Comparison of ENCODE assay signal across 34 cellular contexts in genomic region chr9:107270580-107270979, GRCh38. TPM values are rescaled to one million over a fixed set of nuclear protein-coding genes. Genes with fewer than 3 reads are reported as not detected.
DNase-seq lines count a peak whose midpoint lies in the region; ATAC-seq and TF ChIP-seq lines count a peak whose summit lies in the region.
"Had no signal": no experiment of that assay in that cellular context is flagged by ENCODE, and none has a peak within 500 bp of the region (broad histone marks: within the 10 kb centered on the region; RNA-seq: fewer than 3 reads in every experiment).

No MANE protein-coding gene starts in this region.

- TF ChIP-seq CTCF in HCT116 (IDR thresholded peaks at IDR 0.05 in 2 of 3, conservative IDR thresholded peaks at IDR 0.05 in 1 of 3; ENCODE audit: borderline replicate concordance in 1 of 3, insufficient read depth in 1 of 3, low read depth in 2 of 3, low read length in 2 of 3) = no peak
- no peak for TF ChIP-seq CTCF in mammary epithelial cell (conservative IDR thresholded peaks at IDR 0.05 in 1 of 2, IDR thresholded peaks at IDR 0.05 in 1 of 2; ENCODE audit: extremely low read depth in 1 of 2, insufficient read depth in 1 of 2, low read depth in 1 of 2, low read length in 2 of 2)
- TF ChIP-seq CTCF in mesothelial cell of epicardium (IDR thresholded peaks at IDR 0.05; ENCODE audit: unreplicated experiment) = no peak
- TF ChIP-seq CTCF in SK-N-SH (IDR thresholded peaks at IDR 0.05) = no peak

- H3K27me3 ChIP-seq in HCT116 (ENCODE audit: insufficient read depth, low read length) = no peaks in the 10 kb centered on the region
- no peaks in the 10 kb centered on the region for H3K27me3 ChIP-seq in mammary epithelial cell (ENCODE audit: insufficient read depth, low read length)
- no peaks in the 10 kb centered on the region for H3K27me3 ChIP-seq in SK-N-SH (ENCODE audit: insufficient read depth)
- H3K27me3 ChIP-seq: ascending aorta, cardiac muscle cell, MG63, neural progenitor cell, stomach, thyroid gland had no signal

- H3K27ac ChIP-seq in HCT116 (ENCODE audit: low read depth, low read length) = no peak overlapping the region
- no peak overlapping the region for H3K27ac ChIP-seq in mammary epithelial cell (ENCODE audit: insufficient read depth, low read depth, low read length)
- H3K27ac ChIP-seq in SK-N-SH (ENCODE audit: low read depth in 2 of 2, low read length in 1 of 2) = no peak overlapping the region
- H3K27ac ChIP-seq: ascending aorta, C4-2B, cardiac muscle cell, neural progenitor cell, stomach, thyroid gland had no signal

- H3K9me2 ChIP-seq in HCT116 (ENCODE audit: insufficient read depth) = no peaks in the 10 kb centered on the region
- no peaks in the 10 kb centered on the region for H3K9me2 ChIP-seq in SK-N-SH

- H3K9me3 ChIP-seq in HCT116 (ENCODE audit: control insufficient read depth in 1 of 2, insufficient read depth in 1 of 2, low read depth in 1 of 2, low read length in 2 of 2) = no peaks in the 10 kb centered on the region
- no peaks in the 10 kb centered on the region for H3K9me3 ChIP-seq in mammary epithelial cell (replicated peaks; ENCODE audit: insufficient read depth, low read length)
- H3K9me3 ChIP-seq in SK-N-SH = no peaks in the 10 kb centered on the region
- H3K9me3 ChIP-seq: ascending aorta, MG63, thyroid gland had no signal

- DNase-seq in HCT116 (ENCODE audit: low read depth, low spot score) = no peak
- no peak for DNase-seq in mammary epithelial cell
- no peak for DNase-seq in mesothelial cell of epicardium (ENCODE audit: low spot score in 2 of 2, unreplicated experiment in 2 of 2)
- no peak for DNase-seq in SK-N-SH
- DNase-seq in T-cell = no peak
- DNase-seq in sciatic nerve (ENCODE audit: low spot score) = no peak
- DNase-seq: activated CD4-positive, alpha-beta T cell treated with anti-CD3 and anti-CD28 coated beads, Interleukin-2, amount 50 U/mL, for 4 hours; activated gamma-delta T cell treated with Interleukin-2 at 50 U/mL for 16 hours; activated naive CD8-positive, alpha-beta T cell treated with anti-CD3 and anti-CD28 coated beads, Interleukin-2, amount 10 ng/mL, durations not matched to agents 7 days and 5 days; activated T-cell treated with anti-CD3 and anti-CD28 coated beads, Interleukin-2, amount 50 U/mL, for 48 hours; DMS79; GDM1; H7; immature natural killer cell; KBM-7; left colon; mesendoderm; MG63; NCI-H1930; NCI-H2171 treated with DMSO at 0.1 percent for 48 hours; NCI-H510A treated with DMSO at 0.1 percent for 48 hours; PC-3; stimulated activated CD8-positive, alpha-beta memory T cell treated with anti-CD3 and anti-CD28 coated beads, Interleukin-4, amount 100 ng/mL, for 48 hours; stomach; T-helper 17 cell; thyroid gland had no signal

- no peak overlapping the region for H3K4me3 ChIP-seq in HCT116 (replicated peaks in 1 of 2; ENCODE audit: low read depth in 1 of 2, low read length in 2 of 2)
- no peak overlapping the region for H3K4me3 ChIP-seq in mammary epithelial cell (replicated peaks in 1 of 3; ENCODE audit: insufficient read depth in 1 of 3, low read depth in 2 of 3, low read length in 3 of 3)
- H3K4me3 ChIP-seq in SK-N-SH (ENCODE audit: low read depth in 2 of 2, low read length in 1 of 2) = no peak overlapping the region
- H3K4me3 ChIP-seq: ascending aorta, cardiac muscle cell, MG63, neural progenitor cell, stomach, thyroid gland had no signal

- BruUV-seq in HCT116 (replicated peaks; lab: Mats Ljungman, UMichigan) = no TSS peak
- no TSS peak for BruUV-seq in mammary epithelial cell (replicated peaks; lab: Mats Ljungman, UMichigan)

- no peak for TF ChIP-seq POLR2A in HCT116 (IDR thresholded peaks at IDR 0.05; ENCODE audit: borderline replicate concordance, extremely low read depth, insufficient read depth, insufficient read length)

- H3K4me2 ChIP-seq in HCT116 (ENCODE audit: low read length) (peak overlapping the region; percentile 11; the same call in 1 of the 2 replicates), mammary epithelial cell (ENCODE audit: insufficient read depth, low read depth, low read length) (no peak overlapping the region), SK-N-SH (no peak overlapping the region)
- H3K4me2 ChIP-seq: neural progenitor cell had no signal

- intact Hi-C loops in HCT116 (cut with micrococcal nuclease) (no loop called here), mammary epithelial cell (cut with micrococcal nuclease) (no loop called here), sciatic nerve (cut with DNase I) (no loop called here)

- H3K9me3 Mint-ChIP-seq in mesothelial cell of epicardium (peaks cover 13% of the 10 kb centered on the region), T-cell (no peaks in the 10 kb centered on the region)
- H3K9me3 Mint-ChIP-seq: activated naive CD8-positive, alpha-beta T cell treated with anti-CD3 and anti-CD28 coated beads, Interleukin-2, amount 10 ng/mL, durations not matched to agents 7 days and 5 days had no signal

- H3K79me2 ChIP-seq in HCT116 (ENCODE audit: insufficient read depth, low read length) (no peaks in the 10 kb centered on the region), mammary epithelial cell (ENCODE audit: insufficient read depth, low read length) (no peaks in the 10 kb centered on the region), SK-N-SH (ENCODE audit: insufficient read depth) (no peaks in the 10 kb centered on the region)

- RAD21 ChIA-PET in HCT116 (lab: Charles Lee; ENCODE audit: low non-redundant PET in 1 of 2, low total read pairs in 2 of 2, uncharacterized antibody in 2 of 2, unreplicated experiment in 2 of 2) = no interaction called here

- H3K36me3 Mint-ChIP-seq in mesothelial cell of epicardium (peaks cover 2% of the 10 kb centered on the region), T-cell (no peaks in the 10 kb centered on the region)
- H3K36me3 Mint-ChIP-seq: activated naive CD8-positive, alpha-beta T cell treated with anti-CD3 and anti-CD28 coated beads, Interleukin-2, amount 10 ng/mL, durations not matched to agents 7 days and 5 days; immature natural killer cell; neural progenitor cell had no signal

- no peak overlapping the region for H3K9ac ChIP-seq in HCT116 (ENCODE audit: low read length)
- H3K9ac ChIP-seq in mammary epithelial cell (ENCODE audit: insufficient read depth, low read length) = no peak overlapping the region
- no peak overlapping the region for H3K9ac ChIP-seq in SK-N-SH
- H3K9ac ChIP-seq: neural progenitor cell had no signal

- H4K20me1 ChIP-seq in HCT116 (ENCODE audit: insufficient read depth) (no peaks in the 10 kb centered on the region), mammary epithelial cell (ENCODE audit: insufficient read depth, low read length) (no peaks in the 10 kb centered on the region), SK-N-SH (ENCODE audit: insufficient read depth) (no peaks in the 10 kb centered on the region)

- in situ Hi-C loops in mammary epithelial cell (cut with MboI; ENCODE audit: low sequenced_read_pairs in 2 of 2) = no loop called here

- TF ChIP-seq EP300 in SK-N-SH (IDR thresholded peaks at IDR 0.05; ENCODE audit: borderline replicate concordance in 1 of 2, low read depth in 1 of 2, low read length in 1 of 2) = no peak

- H3K4me1 ChIP-seq in HCT116 (ENCODE audit: control insufficient read depth in 1 of 2, insufficient read depth in 2 of 2, low read length in 2 of 2) (peaks cover 31 to 40% of the 10 kb centered on the region in 2 experiments), mammary epithelial cell (ENCODE audit: insufficient read depth, low read length) (peaks cover 40% of the 10 kb centered on the region), SK-N-SH (ENCODE audit: control insufficient read depth in 1 of 2, insufficient read depth in 2 of 2, low read depth in 1 of 2, low read length in 1 of 2) (peaks cover 0 to 13% of the 10 kb centered on the region in 2 experiments; a peak in 1 of 4 replicates)
- H3K4me1 ChIP-seq: ascending aorta, neural progenitor cell had no signal

- H2AFZ ChIP-seq in HCT116 (ENCODE audit: low read depth, low read length, poor library complexity, severe bottlenecking) (no peak overlapping the region), mammary epithelial cell (ENCODE audit: low read depth, low read length) (peak overlapping the region; percentile 47), SK-N-SH (ENCODE audit: low read depth) (no peak overlapping the region)
- H2AFZ ChIP-seq: neural progenitor cell had no signal

- peaks cover 13% of the 10 kb centered on the region for H3F3A ChIP-seq in SK-N-SH (replicated peaks; ENCODE audit: insufficient read depth)

- dilution Hi-C loops in mammary epithelial cell (cut with HindIII; ENCODE audit: low sequenced_read_pairs) = no loop called here

- POLR2A ChIA-PET in HCT116 (lab: Charles Lee) = interaction anchor here (1.3 kb wide), 1 partner anchor 21 kb away, joined by 4 read pairs; no protein-coding TSS in a partner anchor
- POLR2A ChIA-PET in SK-N-SH (lab: Yijun Ruan, JAX) = no interaction called here
- POLR2A ChIA-PET in T-cell (lab: Charles Lee) = no interaction called here

- H3K4me1 Mint-ChIP-seq in mesothelial cell of epicardium (peaks cover 17% of the 10 kb centered on the region), T-cell (peaks cover 0 to 2% (median 0%) of the 10 kb centered on the region in 3 donors)
- H3K4me1 Mint-ChIP-seq: neural progenitor cell had no signal

- H3K27me3 Mint-ChIP-seq in mesothelial cell of epicardium (ENCODE audit: low read depth) (no peaks in the 10 kb centered on the region), T-cell (peaks cover 23 to 35% of the 10 kb centered on the region in 2 donors)

- TF ChIP-seq RAD21 in HCT116 (IDR thresholded peaks at IDR 0.05; ENCODE audit: low read depth) (no peak), SK-N-SH (IDR thresholded peaks at IDR 0.05; ENCODE audit: low read length) (no peak)

- H3K4me3 Mint-ChIP-seq in mesothelial cell of epicardium (no peak overlapping the region), T-cell (no peak overlapping the region)
- H3K4me3 Mint-ChIP-seq: activated naive CD8-positive, alpha-beta T cell treated with anti-CD3 and anti-CD28 coated beads, Interleukin-2, amount 10 ng/mL, durations not matched to agents 7 days and 5 days; immature natural killer cell; neural progenitor cell; T-helper 17 cell had no signal

- CTCF ChIA-PET in HCT116 (lab: Charles Lee) = interaction anchor here (0.6 kb wide), 1 partner anchor 15 kb away, joined by 3 read pairs; no protein-coding TSS in a partner anchor
- CTCF ChIA-PET in mammary epithelial cell (lab: Charles Lee; ENCODE audit: low non-redundant PET) = no interaction called here
- CTCF ChIA-PET in SK-N-SH (lab: Yijun Ruan, JAX) = interaction anchor here (1.0 kb wide), 1 partner anchor 10 kb away, joined by 3 read pairs; no protein-coding TSS in a partner anchor
- CTCF ChIA-PET in T-cell (lab: Charles Lee) = interaction anchor here in 1 of 2 donors (1.0 kb wide), 1 partner anchor 24 kb away, joined by 4 read pairs; no protein-coding TSS in a partner anchor

- H3K27ac Mint-ChIP-seq in mesothelial cell of epicardium (peak overlapping the region; percentile 24), T-cell (no peak overlapping the region)
- H3K27ac Mint-ChIP-seq: activated naive CD8-positive, alpha-beta T cell treated with anti-CD3 and anti-CD28 coated beads, Interleukin-2, amount 10 ng/mL, durations not matched to agents 7 days and 5 days; immature natural killer cell; neural progenitor cell; T-helper 17 cell had no signal

- H3K36me3 ChIP-seq in HCT116 (ENCODE audit: control insufficient read depth in 1 of 2, insufficient read depth in 2 of 2, low read length in 2 of 2) = no peaks in the 10 kb centered on the region
- no peaks in the 10 kb centered on the region for H3K36me3 ChIP-seq in mammary epithelial cell (ENCODE audit: insufficient read depth, low read length)
- H3K36me3 ChIP-seq in SK-N-SH (replicated peaks in 1 of 2; ENCODE audit: control insufficient read depth in 1 of 2, insufficient read depth in 2 of 2, low read length in 1 of 2) = no peaks in the 10 kb centered on the region
- H3K36me3 ChIP-seq: ascending aorta, cardiac muscle cell, MG63, neural progenitor cell, stomach, thyroid gland had no signal

- no peak for ATAC-seq in HCT116
- no peak for ATAC-seq in T-cell (replicated peaks in 1 of 4)
- no peak for ATAC-seq in sciatic nerve
- no peak for ATAC-seq in GM19328 (IDR thresholded peaks at IDR 0.05; ENCODE audit: unreplicated experiment)
- ATAC-seq: activated CD4-positive, CD25-positive, alpha-beta regulatory T cell treated with anti-CD3 and anti-CD28 coated beads, Interleukin-2, amount 50 U/mL, for 24 hours; left colon; PC-3; Right ventricle myocardium inferior; SK-N-SH treated with all-trans-retinoic acid at 6 μM for 48 hours; T-helper 17 cell had no signal

RNA-seq across cellular contexts. Expression of gene RAD23B, which starts 12.5 kb away (rescaled TPM):
- total RNA-seq in HCT116 (2021; ENCODE audit: unreplicated experiment) (251 TPM), mammary epithelial cell (100 to 1,000 TPM; 126 to 177 TPM), mesothelial cell of epicardium (97.5 to 105 TPM (median 101 TPM) in 3 replicates), T-cell (10 to 100 TPM; 55.0 to 68.4 (median 56.2) TPM), sciatic nerve (83.4 TPM)
- polyA plus RNA-seq in HCT116 (2012) = 113 and 123 TPM in 2 replicates
- polyA plus RNA-seq in mammary epithelial cell (166 TPM), SK-N-SH (2012; rRNA removed) (62.9 and 80.7 TPM in 2 replicates)
- 115 TPM for polyA minus RNA-seq in mammary epithelial cell
- 83.6 and 90.2 TPM in 2 replicates for polyA plus RNA-seq in SK-N-SH (2012; cell fraction: cytosol; rRNA removed)
- polyA plus RNA-seq in SK-N-SH (2012; cell fraction: nucleus; rRNA removed) = 22.5 and 50.3 TPM in 2 replicates
